In the genomic region with DNA sequence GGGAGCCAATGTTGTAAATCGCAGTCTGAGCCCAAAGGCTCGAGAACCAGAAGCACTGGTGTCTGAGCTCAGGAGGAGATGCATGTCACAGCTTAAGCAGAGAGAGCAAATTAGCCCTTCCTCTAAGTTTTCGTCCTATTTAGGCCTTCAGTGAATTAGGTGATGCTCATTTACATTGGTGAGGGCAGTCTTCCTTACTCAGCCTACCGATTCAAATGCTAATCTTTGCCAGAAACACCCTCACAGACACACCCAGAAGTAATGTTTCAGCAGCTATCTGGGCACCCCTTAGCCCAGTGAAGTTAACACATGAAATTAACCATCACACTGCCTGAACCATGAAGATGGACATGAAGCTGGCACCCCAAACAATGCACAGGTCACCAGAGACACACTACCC, we compare ENCODE assay signal across 12 cellular contexts.
A peak's percentile ranks its signal among the peaks of the same experiment; 100 is the strongest.
DNase-seq lines count a peak whose midpoint lies in the region; ATAC-seq lines count a peak whose summit lies in the region.
"Had no signal": no experiment of that assay in that cellular context is flagged by ENCODE, and none has a peak within 500 bp of the region (broad histone marks: within the 10 kb centered on the region; RNA-seq: fewer than 3 reads in every experiment).

No MANE protein-coding gene starts in this region.

- DNase-seq in stimulated activated naive CD8-positive, alpha-beta T cell treated with anti-CD3 and anti-CD28 coated beads, Interleukin-15, amount 100 ng/mL, for 72 hours, result no peak
- DNase-seq in stimulated activated naive CD8-positive, alpha-beta T cell treated with anti-CD3 and anti-CD28 coated beads, Interleukin-15, Interleukin-2, amounts not matched to agents 100 U/mL and 50 U/mL, for 24 hours, result no peak
- DNase-seq in HK-2 (ENCODE audit: unreplicated experiment) (peak; percentile 43), dermis blood vessel endothelial cell (no peak), HT-29 (ENCODE audit: low spot score) (no peak), NCI-H524 treated with DMSO at 0.1 percent for 48 hours (lab: John Stamatoyannopoulos, UW) (no peak)
- DNase-seq: activated T-cell treated with anti-CD3 and anti-CD28 coated beads, Interleukin-2, amount 50 U/mL, for 48 hours; amygdala; Kasumi-1; stimulated activated CD8-positive, alpha-beta memory T cell treated with anti-CD3 and anti-CD28 coated beads, Interleukin-4, amount 100 ng/mL, for 48 hours had no signal

- ATAC-seq in stimulated activated naive CD8-positive, alpha-beta T cell treated with anti-CD3 and anti-CD28 coated beads, Interleukin-15, amount 100 ng/mL, for 72 hours, result peak; percentile 47
- no peak for ATAC-seq in stimulated activated naive CD8-positive, alpha-beta T cell treated with anti-CD3 and anti-CD28 coated beads, Interleukin-15, Interleukin-2, amounts not matched to agents 100 U/mL and 50 U/mL, for 24 hours
- peak; percentile 14 for ATAC-seq in HG02759 (IDR thresholded peaks at IDR 0.05; ENCODE audit: unreplicated experiment)
- no peak for ATAC-seq in HG03469 (IDR thresholded peaks at IDR 0.05; ENCODE audit: unreplicated experiment)

- peaks cover 0 to 4% of the 10 kb centered on the region in 2 donors for H3K9me3 Mint-ChIP-seq in stimulated activated naive CD8-positive, alpha-beta T cell treated with anti-CD3 and anti-CD28 coated beads, Interleukin-15, amount 100 ng/mL, for 72 hours

- H3K4me1 Mint-ChIP-seq in stimulated activated naive CD8-positive, alpha-beta T cell treated with anti-CD3 and anti-CD28 coated beads, Interleukin-15, amount 100 ng/mL, for 72 hours, result peaks cover 13% of the 10 kb centered on the region

- H3K27me3 Mint-ChIP-seq in stimulated activated naive CD8-positive, alpha-beta T cell treated with anti-CD3 and anti-CD28 coated beads, Interleukin-15, amount 100 ng/mL, for 72 hours, result peaks cover 8% of the 10 kb centered on the region

- H3K4me3 Mint-ChIP-seq in stimulated activated naive CD8-positive, alpha-beta T cell treated with anti-CD3 and anti-CD28 coated beads, Interleukin-15, amount 100 ng/mL, for 72 hours, result no peak overlapping the region

- H3K27ac Mint-ChIP-seq in stimulated activated naive CD8-positive, alpha-beta T cell treated with anti-CD3 and anti-CD28 coated beads, Interleukin-15, amount 100 ng/mL, for 72 hours, result peak overlapping the region in 1 of 2 donors; percentile 79

Comparison
In these comparisons a context has a peak if more than half of its experiments do, and no peak if none do; other contexts are left out.
1. ATAC-seq: peak in stimulated activated naive CD8-positive, alpha-beta T cell treated with anti-CD3 and anti-CD28 coated beads, Interleukin-15, amount 100 ng/mL, for 72 hours (single experiment) and HG02759 (single experiment); none in stimulated activated naive CD8-positive, alpha-beta T cell treated with anti-CD3 and anti-CD28 coated beads, Interleukin-15, Interleukin-2, amounts not matched to agents 100 U/mL and 50 U/mL, for 24 hours (single experiment) and HG03469 (single experiment).